In genomic region chr6:87828044-87828443, GRCh38 we compare ENCODE assay signal across 16 cellular contexts.
"Had no signal": no experiment of that assay in that cellular context is flagged by ENCODE, and none has a peak within 500 bp of the region (broad histone marks: within the 10 kb centered on the region; RNA-seq: fewer than 3 reads in every experiment).

No MANE protein-coding gene starts in this region.

- ATAC-seq: effector memory CD8-positive, alpha-beta T cell; left cardiac atrium; lower lobe of right lung; right lobe of liver had no signal

- DNase-seq: activated CD4-positive, alpha-beta T cell treated with anti-CD3 and anti-CD28 coated beads for 1 hour; activated CD4-positive, alpha-beta T cell treated with anti-CD3 and anti-CD28 coated beads, Interleukin-2, amount 50 U/mL, for 4 hours; activated naive CD4-positive, alpha-beta T cell treated with anti-CD3 and anti-CD28 coated beads for 36 hours; cerebellar nuclear complex; effector memory CD8-positive, alpha-beta T cell; foreskin melanocyte; left cardiac atrium; lower lobe of right lung; right lobe of liver; T-helper 9 cell; trophoblast cell had no signal

- H3K36me3 ChIP-seq: ascending aorta, breast epithelium, lower lobe of right lung, prostate gland, right lobe of liver, suprapubic skin had no signal

- H3K4me3 ChIP-seq: ascending aorta, breast epithelium, lower lobe of right lung, prostate gland, right lobe of liver, smooth muscle cell, suprapubic skin had no signal

- H3K27me3 ChIP-seq: ascending aorta, breast epithelium, right lobe of liver, suprapubic skin had no signal
